8 cellular contexts compared by ENCODE assay signal in genomic region chr7:120857558-120858298, GRCh38. TPM values are rescaled to one million over a fixed set of nuclear protein-coding genes. Genes with fewer than 3 reads are reported as not detected.
A peak's percentile ranks its signal among the peaks of the same experiment; 100 is the strongest.
DNase-seq lines count a peak whose midpoint lies in the region; ATAC-seq, FAIRE-seq and TF ChIP-seq lines count a peak whose summit lies in the region.

A gene with protein sequence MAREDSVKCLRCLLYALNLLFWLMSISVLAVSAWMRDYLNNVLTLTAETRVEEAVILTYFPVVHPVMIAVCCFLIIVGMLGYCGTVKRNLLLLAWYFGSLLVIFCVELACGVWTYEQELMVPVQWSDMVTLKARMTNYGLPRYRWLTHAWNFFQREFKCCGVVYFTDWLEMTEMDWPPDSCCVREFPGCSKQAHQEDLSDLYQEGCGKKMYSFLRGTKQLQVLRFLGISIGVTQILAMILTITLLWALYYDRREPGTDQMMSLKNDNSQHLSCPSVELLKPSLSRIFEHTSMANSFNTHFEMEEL (minus strand): TSS chr7:120858144. CDS start chr7:120856763, 1,381 bp downstream.

- peaks cover 11 to 24% of the 10 kb centered on the region in 2 donors for H3K4me1 Mint-ChIP-seq in stimulated activated naive B cell treated with anti-CD40 and anti-IgM and Interleukin-4, amounts not matched to agents 10 μg/mL and 1 μg/mL and 100 μg/mL, for 72 hours

- TF ChIP-seq CTCF in endothelial cell of umbilical vein (IDR thresholded peaks at IDR 0.05; ENCODE audit: extremely low read depth in 1 of 2, insufficient read depth in 1 of 2, low read depth in 1 of 2, low read length in 2 of 2) = peak; percentile 67 to 76

- H3K4me1 ChIP-seq in endothelial cell of umbilical vein (ENCODE audit: control insufficient read depth, extremely low read depth, insufficient read depth, low read length) (peaks cover 15% of the 10 kb centered on the region), mesodermal cell (ENCODE audit: control insufficient read depth, insufficient read depth, low read length, poor library complexity, severe bottlenecking) (no peaks in the 10 kb centered on the region)

- WGBS in mesodermal cell (ENCODE audit: insufficient coverage in 2 of 2), 2 experiments = 0 to 1% methylated on average over 36 to 59 of the region's 70 CpGs

- H3K27ac ChIP-seq in endothelial cell of umbilical vein (ENCODE audit: insufficient read depth, low read depth, low read length) (peak within 1 kb of the TSS; percentile 95), mesodermal cell (ENCODE audit: low read depth, low read length, severe bottlenecking) (peak within 1 kb of the TSS; percentile 95)

- no peaks in the 10 kb centered on the region for H3K27me3 ChIP-seq in endothelial cell of umbilical vein (ENCODE audit: control insufficient read depth in 2 of 2, insufficient read depth in 2 of 2, low read length in 2 of 2)

- intact Hi-C loops in endothelial cell of umbilical vein (cut with micrococcal nuclease) = loop anchor here (1.0 to 10.0 kb wide), 10 partner anchors 18 to 497 kb away; partner anchors contain the start of gene ING3

- H3K4me2 ChIP-seq in endothelial cell of umbilical vein (ENCODE audit: insufficient read depth, low read length) = peak within 1 kb of the TSS; percentile 98

- dilution Hi-C loops in endothelial cell of umbilical vein (cut with MboI; ENCODE audit: extremely low pct_ligation_motif_present, low sequenced_read_pairs) = no loop called here

- H3K27me3 Mint-ChIP-seq in stimulated activated naive B cell treated with anti-CD40 and anti-IgM and Interleukin-4, amounts not matched to agents 10 μg/mL and 1 μg/mL and 100 μg/mL, for 72 hours = peaks cover 48 to 69% of the 10 kb centered on the region in 2 donors

- TSS peak; percentile 62 for BruUV-seq in endothelial cell of umbilical vein (replicated peaks; lab: Mats Ljungman, UMichigan)

- CTCF ChIA-PET in endothelial cell of umbilical vein (lab: Charles Lee) = interaction anchor here (0.6 to 1.5 kb wide), 10 partner anchors 10 to 251 kb away, joined by 3 to 13 read pairs (median 4); no protein-coding TSS in a partner anchor

- TF ChIP-seq POLR2A in endothelial cell of umbilical vein (IDR thresholded peaks at IDR 0.05; ENCODE audit: low read depth, low read length) = peak; percentile 31

- H3K9me3 ChIP-seq in endothelial cell of umbilical vein (replicated peaks; ENCODE audit: control insufficient read depth, insufficient read depth, low read length) = no peaks in the 10 kb centered on the region
- H3K9me3 ChIP-seq in mesodermal cell (ENCODE audit: control insufficient read depth, low read length) = no peaks in the 10 kb centered on the region

- H3K36me3 ChIP-seq in endothelial cell of umbilical vein (ENCODE audit: control insufficient read depth in 2 of 2, extremely low read depth in 1 of 2, insufficient read depth in 2 of 2, low read length in 2 of 2) (no peaks in the 10 kb centered on the region), mesodermal cell (ENCODE audit: control insufficient read depth, insufficient read depth, low read length) (no peaks in the 10 kb centered on the region)

- no peak within 1 kb of the TSS for H3K27ac Mint-ChIP-seq in stimulated activated naive B cell treated with anti-CD40 and anti-IgM and Interleukin-4, amounts not matched to agents 10 μg/mL and 1 μg/mL and 100 μg/mL, for 72 hours

- peak; percentile 89 for DNase-seq in COLO668 (lab: John Stamatoyannopoulos, UW; ENCODE audit: unreplicated experiment)
- DNase-seq in NCI-H526 treated with DMSO at 0.1 percent for 48 hours (lab: John Stamatoyannopoulos, UW) = peak; percentile 88
- peak; percentile 34 for DNase-seq in activated CD8-positive, alpha-beta memory T cell treated with anti-CD3 and anti-CD28 coated beads, Interleukin-2, amount 50 U/mL, for 4 hours
- peak; percentile 93 for DNase-seq in endothelial cell of umbilical vein (ENCODE audit: low read depth, low spot score)
- peak; percentile 42 for DNase-seq in stimulated activated naive B cell treated with anti-CD40 and anti-IgM and Interleukin-4, amounts not matched to agents 10 μg/mL and 1 μg/mL and 100 μg/mL, for 72 hours

- ATAC-seq in GM19438 (IDR thresholded peaks at IDR 0.05; ENCODE audit: low read depth, unreplicated experiment) (peak; percentile 86), HG03469 (IDR thresholded peaks at IDR 0.05; ENCODE audit: unreplicated experiment) (peak; percentile 55)
- ATAC-seq in stimulated activated naive B cell treated with anti-CD40 and anti-IgM and Interleukin-4, amounts not matched to agents 10 μg/mL and 1 μg/mL and 100 μg/mL, for 72 hours (replicated peaks) = peak; percentile 90 to 94

- peak; percentile 83 for FAIRE-seq in endothelial cell of umbilical vein (lab: Jason Lieb, UNC)

- H2AFZ ChIP-seq in endothelial cell of umbilical vein (ENCODE audit: low read depth, low read length) = peak within 1 kb of the TSS; percentile 99

- H4K20me1 ChIP-seq in endothelial cell of umbilical vein (replicated peaks; ENCODE audit: control insufficient read depth, extremely low read depth, insufficient read depth, low read length) = no peaks in the 10 kb centered on the region

- no peaks in the 10 kb centered on the region for H3K9me1 ChIP-seq in endothelial cell of umbilical vein (replicated peaks; ENCODE audit: control insufficient read depth, extremely low read depth, insufficient read depth, low read length)

- H3K79me2 ChIP-seq in endothelial cell of umbilical vein (ENCODE audit: control insufficient read depth, insufficient read depth, low read length) = no peaks in the 10 kb centered on the region

- H3K36me3 Mint-ChIP-seq in stimulated activated naive B cell treated with anti-CD40 and anti-IgM and Interleukin-4, amounts not matched to agents 10 μg/mL and 1 μg/mL and 100 μg/mL, for 72 hours = no peaks in the 10 kb centered on the region

- H3K4me3 ChIP-seq in endothelial cell of umbilical vein (replicated peaks in 1 of 3; ENCODE audit: insufficient read depth in 1 of 3, low read depth in 1 of 3, low read length in 3 of 3) = peak within 1 kb of the TSS; percentile 86 to 98 (median 97)
- peak within 1 kb of the TSS; percentile 60 for H3K4me3 ChIP-seq in mesodermal cell (ENCODE audit: extremely low read depth, insufficient read depth, low read length, poor library complexity, severe bottlenecking)

- no peaks in the 10 kb centered on the region for H3K9me3 Mint-ChIP-seq in stimulated activated naive B cell treated with anti-CD40 and anti-IgM and Interleukin-4, amounts not matched to agents 10 μg/mL and 1 μg/mL and 100 μg/mL, for 72 hours

- peak within 1 kb of the TSS; percentile 88 to 94 for H3K4me3 Mint-ChIP-seq in stimulated activated naive B cell treated with anti-CD40 and anti-IgM and Interleukin-4, amounts not matched to agents 10 μg/mL and 1 μg/mL and 100 μg/mL, for 72 hours

- H3K9ac ChIP-seq in endothelial cell of umbilical vein (replicated peaks; ENCODE audit: extremely low read depth, insufficient read depth, low read length) = peak within 1 kb of the TSS; percentile 97

- POLR2A ChIA-PET in endothelial cell of umbilical vein (lab: Charles Lee) = interaction anchor here (0.7 kb wide), 1 partner anchor 35 kb away, joined by 8 read pairs; no protein-coding TSS in a partner anchor

TF ChIP-seq in endothelial cell of umbilical vein, 7 proteins besides CTCF, POLR2A, EP300 and RAD21:
- TF ChIP-seq GATA2 (IDR thresholded peaks at IDR 0.05; ENCODE audit: insufficient read depth, insufficient read length, low read depth, low read length) (no peak), FOS (IDR thresholded peaks at IDR 0.05; ENCODE audit: borderline replicate concordance, insufficient read depth, low read length) (no peak), EZH2 (IDR thresholded peaks at IDR 0.05; ENCODE audit: borderline replicate concordance, low read depth, low read length, severe bottlenecking) (no peak), POLR2AphosphoS5 (IDR thresholded peaks at IDR 0.05; ENCODE audit: insufficient read depth, low read depth, low read length) (peak; percentile 58)

RNA-seq across cellular contexts. Expression of the gene that starts here (rescaled TPM):
- total RNA-seq in endothelial cell of umbilical vein = 19.0 and 19.8 TPM in 2 replicates
- 6.3 and 9.3 TPM in 2 replicates for polyA plus RNA-seq in endothelial cell of umbilical vein
- polyA plus RNA-seq in endothelial cell of umbilical vein (2011; cell fraction: cytosol; rRNA removed) = 11.9 and 12.3 TPM in 2 replicates
- polyA plus RNA-seq in endothelial cell of umbilical vein (2011; cell fraction: nucleus; rRNA removed) = 6.3 and 9.1 TPM in 2 replicates
- polyA plus RNA-seq in endothelial cell of umbilical vein (2012) = 17.2 and 22.7 TPM in 2 replicates
- polyA minus RNA-seq in endothelial cell of umbilical vein = 19.8 and 29.6 TPM in 2 replicates
- 8.5 TPM for polyA minus RNA-seq in endothelial cell of umbilical vein (2011; cell fraction: cytosol; rRNA and poly(A)+ RNA removed)
- polyA minus RNA-seq in endothelial cell of umbilical vein (2011; cell fraction: nucleus; rRNA and poly(A)+ RNA removed) = 7.8 and 13.0 TPM in 2 replicates
- polyA plus RNA-seq in mesodermal cell (2013, experiment 1 of 2) = 13.9 TPM
- polyA plus RNA-seq in mesodermal cell (2013, experiment 2 of 2) = 15.1 TPM

Comparison
In these comparisons a context has a peak if more than half of its experiments do, and no peak if none do; other contexts are left out.
1. Peak in every context shown above with its lines: DNase-seq, ATAC-seq, H3K4me3 ChIP-seq and H3K27ac ChIP-seq.
2. DNase-seq: peak in every context shown above with its lines; median percentile 93 in endothelial cell of umbilical vein; 89 in COLO668; 88 in NCI-H526 treated with DMSO at 0.1 percent for 48 hours; 42 in stimulated activated naive B cell treated with anti-CD40 and anti-IgM and Interleukin-4, amounts not matched to agents 10 μg/mL and 1 μg/mL and 100 μg/mL, for 72 hours; 34 in activated CD8-positive, alpha-beta memory T cell treated with anti-CD3 and anti-CD28 coated beads, Interleukin-2, amount 50 U/mL, for 4 hours.